13 cellular contexts compared by ENCODE assay signal in genomic region chr5:73917433-73917832, GRCh38.
DNase-seq lines count a peak whose midpoint lies in the region; ATAC-seq and TF ChIP-seq lines count a peak whose summit lies in the region.
"Had no signal": no experiment of that assay in that cellular context is flagged by ENCODE, and none has a peak within 500 bp of the region (broad histone marks: within the 10 kb centered on the region; RNA-seq: fewer than 3 reads in every experiment).

No MANE protein-coding gene starts in this region.

- H3K9me3 ChIP-seq in MG63 (no peaks in the 10 kb centered on the region), SJCRH30 (replicated peaks) (0 out of 2 replicates have a peak, but pooled peaks cover 3% of the 10 kb centered on the region), heart right ventricle (no peaks in the 10 kb centered on the region)

- no peak for TF ChIP-seq CTCF in heart right ventricle (IDR thresholded peaks at IDR 0.05)

- DNase-seq in MG63, result peak; percentile 91
- DNase-seq in SJCRH30, result peak; percentile 26 to 33
- DNase-seq in heart right ventricle, result peak in 1 of 2 donors; percentile 18
- peak in 9 of 10 donors; percentile 14 to 95 (median 77) for DNase-seq in posterior cingulate gyrus
- DNase-seq in DMS53 (lab: John Stamatoyannopoulos, UW), result no peak
- DNase-seq in KG1 (lab: John Stamatoyannopoulos, UW), result no peak
- DNase-seq in RKO (ENCODE audit: low spot score), result no peak
- DNase-seq: activated CD4-positive, CD25-positive, alpha-beta regulatory T cell; activated T-cell treated with anti-CD3 and anti-CD28 coated beads, Interleukin-2, amount 50 U/mL, for 1 hour; NCI-H510A treated with DMSO at 0.1 percent for 48 hours; nephron progenitor cell; SIG-M5 had no signal

- H3K4me1 ChIP-seq in SJCRH30 (peaks cover 24% of the 10 kb centered on the region), heart right ventricle (peaks cover 0 to 20% (median 13%) of the 10 kb centered on the region in 9 donors)

- no peaks in the 10 kb centered on the region for H3K27me3 ChIP-seq in MG63
- no peaks in the 10 kb centered on the region for H3K27me3 ChIP-seq in SJCRH30
- no peaks in the 10 kb centered on the region for H3K27me3 ChIP-seq in heart right ventricle

- H3K27ac ChIP-seq in SJCRH30 (no peak overlapping the region), heart right ventricle (no peak overlapping the region)

- intact Hi-C loops in heart right ventricle (cut with DNase I) (loop anchor here in 2 of 10 donors (10.0 kb wide), 1 partner anchor 117 kb away; no protein-coding TSS in a partner anchor), posterior cingulate gyrus (cut with DNase I) (no loop called here)

- ATAC-seq in heart right ventricle, result peak in 6 of 8 donors; percentile 28 to 86 (median 59)
- ATAC-seq in HG03045 (IDR thresholded peaks at IDR 0.05; ENCODE audit: unreplicated experiment), result no peak

- 65 to 73% methylated on average over 3 of the region's 3 CpGs for WGBS in heart right ventricle, 2 donors

- H3K4me3 ChIP-seq in MG63, result no peak overlapping the region
- H3K4me3 ChIP-seq in SJCRH30, result no peak overlapping the region
- no peak overlapping the region for H3K4me3 ChIP-seq in heart right ventricle

- peaks cover 7% of the 10 kb centered on the region for H3K36me3 ChIP-seq in MG63
- H3K36me3 ChIP-seq in SJCRH30, result no peaks in the 10 kb centered on the region
- no peaks in the 10 kb centered on the region for H3K36me3 ChIP-seq in heart right ventricle

Comparison
In these comparisons a context has a peak if more than half of its experiments do, and no peak if none do; other contexts are left out.
1. DNase-seq: peak in MG63 (single experiment), SJCRH30 (2 of 2) and posterior cingulate gyrus (9 of 10); none in DMS53 (single experiment), KG1 (single experiment) and RKO (single experiment).